ENCODE assay signal across 2 cellular contexts in the genomic region with DNA sequence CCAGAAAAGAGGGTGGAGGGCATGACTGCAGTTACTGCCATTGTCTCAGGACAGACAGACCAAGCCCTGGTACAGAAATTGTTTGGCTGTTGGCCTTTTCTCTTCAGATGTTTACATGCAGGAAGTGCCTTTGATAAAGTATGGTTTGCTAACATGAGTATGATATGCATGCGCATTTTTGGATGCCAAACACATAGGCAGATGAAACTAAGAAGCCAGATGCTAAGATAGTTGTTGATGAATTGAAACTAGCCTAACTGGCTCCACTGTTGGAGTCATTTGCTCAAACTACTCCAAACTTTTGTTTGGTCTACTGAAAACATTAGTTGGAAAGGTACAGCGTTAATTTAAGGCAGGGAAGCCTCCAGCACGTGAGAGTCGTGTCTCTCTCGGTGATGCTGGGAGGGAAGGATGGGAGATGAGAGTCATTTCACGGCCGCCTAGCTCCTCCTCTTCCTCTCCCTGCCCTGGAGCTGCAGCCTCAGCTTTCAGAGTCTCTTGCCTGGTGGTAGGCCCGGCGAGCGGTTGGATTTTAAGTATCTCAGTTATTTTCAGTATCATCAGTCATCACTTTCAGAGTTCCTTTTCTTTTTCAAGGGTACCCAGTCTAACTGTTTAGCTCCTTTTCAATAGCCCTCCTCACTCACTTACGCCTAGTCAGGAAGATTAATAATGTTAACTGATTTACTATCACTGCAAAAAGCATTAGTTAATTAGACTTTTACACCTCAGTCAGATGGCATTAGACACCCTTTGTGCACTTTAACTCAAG.
TF ChIP-seq lines count a peak whose summit lies in the region.

No MANE protein-coding gene starts in this region.

TF ChIP-seq in K562, 482 proteins besides CTCF, POLR2A, EP300 and RAD21 (continues in another document):
- TF ChIP-seq, protein P1, sequence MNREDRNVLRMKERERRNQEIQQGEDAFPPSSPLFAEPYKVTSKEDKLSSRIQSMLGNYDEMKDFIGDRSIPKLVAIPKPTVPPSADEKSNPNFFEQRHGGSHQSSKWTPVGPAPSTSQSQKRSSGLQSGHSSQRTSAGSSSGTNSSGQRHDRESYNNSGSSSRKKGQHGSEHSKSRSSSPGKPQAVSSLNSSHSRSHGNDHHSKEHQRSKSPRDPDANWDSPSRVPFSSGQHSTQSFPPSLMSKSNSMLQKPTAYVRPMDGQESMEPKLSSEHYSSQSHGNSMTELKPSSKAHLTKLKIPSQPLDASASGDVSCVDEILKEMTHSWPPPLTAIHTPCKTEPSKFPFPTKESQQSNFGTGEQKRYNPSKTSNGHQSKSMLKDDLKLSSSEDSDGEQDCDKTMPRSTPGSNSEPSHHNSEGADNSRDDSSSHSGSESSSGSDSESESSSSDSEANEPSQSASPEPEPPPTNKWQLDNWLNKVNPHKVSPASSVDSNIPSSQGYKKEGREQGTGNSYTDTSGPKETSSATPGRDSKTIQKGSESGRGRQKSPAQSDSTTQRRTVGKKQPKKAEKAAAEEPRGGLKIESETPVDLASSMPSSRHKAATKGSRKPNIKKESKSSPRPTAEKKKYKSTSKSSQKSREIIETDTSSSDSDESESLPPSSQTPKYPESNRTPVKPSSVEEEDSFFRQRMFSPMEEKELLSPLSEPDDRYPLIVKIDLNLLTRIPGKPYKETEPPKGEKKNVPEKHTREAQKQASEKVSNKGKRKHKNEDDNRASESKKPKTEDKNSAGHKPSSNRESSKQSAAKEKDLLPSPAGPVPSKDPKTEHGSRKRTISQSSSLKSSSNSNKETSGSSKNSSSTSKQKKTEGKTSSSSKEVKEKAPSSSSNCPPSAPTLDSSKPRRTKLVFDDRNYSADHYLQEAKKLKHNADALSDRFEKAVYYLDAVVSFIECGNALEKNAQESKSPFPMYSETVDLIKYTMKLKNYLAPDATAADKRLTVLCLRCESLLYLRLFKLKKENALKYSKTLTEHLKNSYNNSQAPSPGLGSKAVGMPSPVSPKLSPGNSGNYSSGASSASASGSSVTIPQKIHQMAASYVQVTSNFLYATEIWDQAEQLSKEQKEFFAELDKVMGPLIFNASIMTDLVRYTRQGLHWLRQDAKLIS (CRISPR knock-in tag; IDR thresholded peaks at IDR 0.05) = no peak
- 0 out of 2 replicates have a peak, but pooled peaks have one; percentile 4 for TF ChIP-seq ETV1 (tag; conservative IDR thresholded peaks at IDR 0.05; ENCODE audit: low read depth)
- no peak for TF ChIP-seq ADNP (tag; IDR thresholded peaks at IDR 0.05)
- TF ChIP-seq, protein P2, sequence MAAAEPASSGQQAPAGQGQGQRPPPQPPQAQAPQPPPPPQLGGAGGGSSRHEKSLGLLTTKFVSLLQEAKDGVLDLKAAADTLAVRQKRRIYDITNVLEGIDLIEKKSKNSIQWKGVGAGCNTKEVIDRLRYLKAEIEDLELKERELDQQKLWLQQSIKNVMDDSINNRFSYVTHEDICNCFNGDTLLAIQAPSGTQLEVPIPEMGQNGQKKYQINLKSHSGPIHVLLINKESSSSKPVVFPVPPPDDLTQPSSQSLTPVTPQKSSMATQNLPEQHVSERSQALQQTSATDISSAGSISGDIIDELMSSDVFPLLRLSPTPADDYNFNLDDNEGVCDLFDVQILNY (CRISPR knock-in tag; IDR thresholded peaks at IDR 0.05) = no peak
- no peak for TF ChIP-seq NONO (IDR thresholded peaks at IDR 0.05; ENCODE audit: low read depth in 2 of 2, low read length in 1 of 2)
- TF ChIP-seq ZNF507 (tag; conservative IDR thresholded peaks at IDR 0.05) = no peak
- TF ChIP-seq, protein P3, sequence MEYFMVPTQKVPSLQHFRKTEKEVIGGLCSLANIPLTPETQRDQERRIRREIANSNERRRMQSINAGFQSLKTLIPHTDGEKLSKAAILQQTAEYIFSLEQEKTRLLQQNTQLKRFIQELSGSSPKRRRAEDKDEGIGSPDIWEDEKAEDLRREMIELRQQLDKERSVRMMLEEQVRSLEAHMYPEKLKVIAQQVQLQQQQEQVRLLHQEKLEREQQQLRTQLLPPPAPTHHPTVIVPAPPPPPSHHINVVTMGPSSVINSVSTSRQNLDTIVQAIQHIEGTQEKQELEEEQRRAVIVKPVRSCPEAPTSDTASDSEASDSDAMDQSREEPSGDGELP (CRISPR knock-in tag; IDR thresholded peaks at IDR 0.05; ENCODE audit: borderline replicate concordance) = no peak
- 0 out of 2 replicates have a peak, but pooled peaks have one; percentile 16 for TF ChIP-seq MECOM (CRISPR knock-in tag; IDR thresholded peaks at IDR 0.05)
- TF ChIP-seq, protein P4, sequence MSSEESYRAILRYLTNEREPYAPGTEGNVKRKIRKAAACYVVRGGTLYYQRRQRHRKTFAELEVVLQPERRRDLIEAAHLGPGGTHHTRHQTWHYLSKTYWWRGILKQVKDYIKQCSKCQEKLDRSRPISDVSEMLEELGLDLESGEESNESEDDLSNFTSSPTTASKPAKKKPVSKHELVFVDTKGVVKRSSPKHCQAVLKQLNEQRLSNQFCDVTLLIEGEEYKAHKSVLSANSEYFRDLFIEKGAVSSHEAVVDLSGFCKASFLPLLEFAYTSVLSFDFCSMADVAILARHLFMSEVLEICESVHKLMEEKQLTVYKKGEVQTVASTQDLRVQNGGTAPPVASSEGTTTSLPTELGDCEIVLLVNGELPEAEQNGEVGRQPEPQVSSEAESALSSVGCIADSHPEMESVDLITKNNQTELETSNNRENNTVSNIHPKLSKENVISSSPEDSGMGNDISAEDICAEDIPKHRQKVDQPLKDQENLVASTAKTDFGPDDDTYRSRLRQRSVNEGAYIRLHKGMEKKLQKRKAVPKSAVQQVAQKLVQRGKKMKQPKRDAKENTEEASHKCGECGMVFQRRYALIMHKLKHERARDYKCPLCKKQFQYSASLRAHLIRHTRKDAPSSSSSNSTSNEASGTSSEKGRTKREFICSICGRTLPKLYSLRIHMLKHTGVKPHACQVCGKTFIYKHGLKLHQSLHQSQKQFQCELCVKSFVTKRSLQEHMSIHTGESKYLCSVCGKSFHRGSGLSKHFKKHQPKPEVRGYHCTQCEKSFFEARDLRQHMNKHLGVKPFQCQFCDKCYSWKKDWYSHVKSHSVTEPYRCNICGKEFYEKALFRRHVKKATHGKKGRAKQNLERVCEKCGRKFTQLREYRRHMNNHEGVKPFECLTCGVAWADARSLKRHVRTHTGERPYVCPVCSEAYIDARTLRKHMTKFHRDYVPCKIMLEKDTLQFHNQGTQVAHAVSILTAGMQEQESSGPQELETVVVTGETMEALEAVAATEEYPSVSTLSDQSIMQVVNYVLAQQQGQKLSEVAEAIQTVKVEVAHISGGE (CRISPR knock-in tag; IDR thresholded peaks at IDR 0.05) = peak in 1 of 3 experiments; percentile 54; a peak in 1 of 6 replicates
- TF ChIP-seq PHF8 (IDR thresholded peaks at IDR 0.05; ENCODE audit: borderline replicate concordance, low read length) = peak; percentile 18; the same call in 1 of the 2 replicates
- TF ChIP-seq ZFX (CRISPR knock-in tag; IDR thresholded peaks at IDR 0.05) = 0 out of 2 replicates have a peak, but pooled peaks have one; percentile 13
- TF ChIP-seq, protein P5, sequence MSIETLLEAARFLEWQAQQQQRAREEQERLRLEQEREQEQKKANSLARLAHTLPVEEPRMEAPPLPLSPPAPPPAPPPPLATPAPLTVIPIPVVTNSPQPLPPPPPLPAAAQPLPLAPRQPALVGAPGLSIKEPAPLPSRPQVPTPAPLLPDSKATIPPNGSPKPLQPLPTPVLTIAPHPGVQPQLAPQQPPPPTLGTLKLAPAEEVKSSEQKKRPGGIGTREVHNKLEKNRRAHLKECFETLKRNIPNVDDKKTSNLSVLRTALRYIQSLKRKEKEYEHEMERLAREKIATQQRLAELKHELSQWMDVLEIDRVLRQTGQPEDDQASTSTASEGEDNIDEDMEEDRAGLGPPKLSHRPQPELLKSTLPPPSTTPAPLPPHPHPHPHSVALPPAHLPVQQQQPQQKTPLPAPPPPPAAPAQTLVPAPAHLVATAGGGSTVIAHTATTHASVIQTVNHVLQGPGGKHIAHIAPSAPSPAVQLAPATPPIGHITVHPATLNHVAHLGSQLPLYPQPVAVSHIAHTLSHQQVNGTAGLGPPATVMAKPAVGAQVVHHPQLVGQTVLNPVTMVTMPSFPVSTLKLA (conservative IDR thresholded peaks at IDR 0.05) = peak in 1 of 2 experiments; percentile 63; a peak in 2 of 4 replicates
- TF ChIP-seq NFRKB (IDR thresholded peaks at IDR 0.05; ENCODE audit: low read depth) = no peak

TF ChIP-seq in liver, 16 proteins besides CTCF, POLR2A, EP300 and RAD21 (continued from another document):
- TF ChIP-seq, protein P6, sequence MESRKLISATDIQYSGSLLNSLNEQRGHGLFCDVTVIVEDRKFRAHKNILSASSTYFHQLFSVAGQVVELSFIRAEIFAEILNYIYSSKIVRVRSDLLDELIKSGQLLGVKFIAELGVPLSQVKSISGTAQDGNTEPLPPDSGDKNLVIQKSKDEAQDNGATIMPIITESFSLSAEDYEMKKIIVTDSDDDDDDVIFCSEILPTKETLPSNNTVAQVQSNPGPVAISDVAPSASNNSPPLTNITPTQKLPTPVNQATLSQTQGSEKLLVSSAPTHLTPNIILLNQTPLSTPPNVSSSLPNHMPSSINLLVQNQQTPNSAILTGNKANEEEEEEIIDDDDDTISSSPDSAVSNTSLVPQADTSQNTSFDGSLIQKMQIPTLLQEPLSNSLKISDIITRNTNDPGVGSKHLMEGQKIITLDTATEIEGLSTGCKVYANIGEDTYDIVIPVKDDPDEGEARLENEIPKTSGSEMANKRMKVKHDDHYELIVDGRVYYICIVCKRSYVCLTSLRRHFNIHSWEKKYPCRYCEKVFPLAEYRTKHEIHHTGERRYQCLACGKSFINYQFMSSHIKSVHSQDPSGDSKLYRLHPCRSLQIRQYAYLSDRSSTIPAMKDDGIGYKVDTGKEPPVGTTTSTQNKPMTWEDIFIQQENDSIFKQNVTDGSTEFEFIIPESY (IDR thresholded peaks at IDR 0.05) = no peak
